25 cellular contexts compared by ENCODE assay signal in the genomic region with DNA sequence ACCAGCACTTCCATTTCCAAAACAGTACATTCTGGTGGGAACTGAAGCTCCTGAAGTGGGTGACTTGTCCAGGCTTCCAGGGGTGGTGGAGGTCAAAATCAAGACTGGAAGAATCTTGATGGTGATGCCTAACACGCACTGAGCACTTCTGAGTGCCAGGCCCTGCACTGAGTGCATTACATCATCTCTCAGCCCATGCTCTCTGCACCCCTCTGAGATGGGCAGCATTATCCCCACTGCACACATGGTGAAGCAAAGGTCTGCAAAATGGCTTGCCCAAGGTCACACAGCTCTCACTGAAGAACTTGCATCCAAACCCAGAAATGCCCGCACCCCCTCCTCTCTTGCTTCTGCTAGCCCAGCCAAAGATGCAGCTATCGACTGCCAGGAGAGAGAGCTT. TPM values are rescaled to one million over a fixed set of nuclear protein-coding genes. Genes with fewer than 3 reads are reported as not detected.
"Had no signal": no experiment of that assay in that cellular context is flagged by ENCODE, and none has a peak within 500 bp of the region (broad histone marks: within the 10 kb centered on the region; RNA-seq: fewer than 3 reads in every experiment).

No MANE protein-coding gene starts in this region.

- H3K4me1 Mint-ChIP-seq: activated naive CD4-positive, alpha-beta T cell treated with anti-CD3 and anti-CD28 coated beads, Interleukin-2, amount 50 U/mL, for 24 hours had no signal

- H3K4me3 Mint-ChIP-seq: activated CD8-positive, alpha-beta T cell treated with anti-CD3 and anti-CD28 coated beads, Interleukin-2, amount 10 ng/mL, durations not matched to agents 7 days and 5 days; activated naive CD4-positive, alpha-beta T cell treated with anti-CD3 and anti-CD28 coated beads, Interleukin-2, amount 50 U/mL, for 24 hours; WTC11 had no signal

- H3K27me3 Mint-ChIP-seq: activated naive CD4-positive, alpha-beta T cell treated with anti-CD3 and anti-CD28 coated beads, Interleukin-2, amount 50 U/mL, for 24 hours had no signal

- H3K4me3 ChIP-seq: SK-N-MC had no signal

- H3K27ac ChIP-seq: KMS-11, SK-N-MC had no signal

- H3K27ac Mint-ChIP-seq: activated CD8-positive, alpha-beta T cell treated with anti-CD3 and anti-CD28 coated beads, Interleukin-2, amount 10 ng/mL, durations not matched to agents 7 days and 5 days; activated naive CD4-positive, alpha-beta T cell treated with anti-CD3 and anti-CD28 coated beads, Interleukin-2, amount 50 U/mL, for 24 hours; WTC11 had no signal

- DNase-seq: activated CD4-positive, alpha-beta T cell treated with anti-CD3 and anti-CD28 coated beads for 48 hours; activated CD4-positive, alpha-beta T cell treated with anti-CD3 and anti-CD28 coated beads, Interleukin-2, amount 50 U/mL, for 4 hours; activated CD4-positive, CD25-positive, alpha-beta regulatory T cell treated with anti-CD3 and anti-CD28 coated beads, Interleukin-2, amount 50 U/mL, for 72 hours; activated CD8-positive, alpha-beta memory T cell treated with anti-CD3 and anti-CD28 coated beads, Interleukin-2, amount 50 U/mL, for 48 hours; activated CD8-positive, alpha-beta T cell treated with anti-CD3 and anti-CD28 coated beads, Interleukin-2, amount 10 ng/mL, durations not matched to agents 7 days and 5 days; activated T-cell treated with anti-CD3 and anti-CD28 coated beads, Interleukin-2, amount 50 U/mL, for 1 hour; NCI-H1092; NCI-H2029; NCI-H2107; NCI-H2171 treated with DMSO at 0.1 percent for 48 hours; NCI-H226; NCI-H526; NCI-H82; RPMI8226; T-helper 1 cell; T-helper 9 cell had no signal

- H3K36me3 Mint-ChIP-seq: activated naive CD4-positive, alpha-beta T cell treated with anti-CD3 and anti-CD28 coated beads, Interleukin-2, amount 50 U/mL, for 24 hours had no signal

- ATAC-seq: activated CD8-positive, alpha-beta T cell treated with anti-CD3 and anti-CD28 coated beads, Interleukin-2, amount 10 ng/mL, durations not matched to agents 7 days and 5 days; Panc1; Right ventricle myocardium inferior; WTC11 had no signal

RNA-seq across cellular contexts. Expression of a gene that starts 36.9 kb away (rescaled TPM):
- total RNA-seq: activated CD8-positive, alpha-beta T cell treated with anti-CD3 and anti-CD28 coated beads, Interleukin-2, amount 10 ng/mL, durations not matched to agents 7 days and 5 days; bronchial epithelial cell; MCF 10A; NCI-H460 had no signal
